ENCODE assay signal across 21 cellular contexts in genomic region chr13:113427562-113428468, GRCh38. TPM values are rescaled to one million over a fixed set of nuclear protein-coding genes. Genes with fewer than 3 reads are reported as not detected.
A peak's percentile ranks its signal among the peaks of the same experiment; 100 is the strongest.
DNase-seq lines count a peak whose midpoint lies in the region; ATAC-seq and TF ChIP-seq lines count a peak whose summit lies in the region.
"Had no signal": no experiment of that assay in that cellular context is flagged by ENCODE, and none has a peak within 500 bp of the region (broad histone marks: within the 10 kb centered on the region; RNA-seq: fewer than 3 reads in every experiment).

No MANE protein-coding gene starts in this region.

- no peaks in the 10 kb centered on the region for H3K9me3 ChIP-seq in left ventricle myocardium inferior (replicated peaks)
- H3K9me3 ChIP-seq: SJSA1, tibial artery had no signal

- no peak for TF ChIP-seq CTCF in left ventricle myocardium inferior (IDR thresholded peaks at IDR 0.05; ENCODE audit: borderline replicate concordance)
- TF ChIP-seq CTCF in WTC11 (IDR thresholded peaks at IDR 0.05) = no peak
- TF ChIP-seq CTCF in type B pancreatic cell (conservative IDR thresholded peaks at IDR 0.05) = no peak

- CTCF ChIA-PET in WTC11 (lab: Charles Lee) = interaction anchor here (0.6 to 2.6 kb wide), 4 partner anchors 23 to 406 kb away, joined by 3 to 11 read pairs (median 4); no protein-coding TSS in a partner anchor

- H3K27me3 ChIP-seq in left ventricle myocardium inferior (ENCODE audit: low read depth) = no peaks in the 10 kb centered on the region
- H3K27me3 ChIP-seq: SJSA1, tibial artery had no signal

- H3K27ac Mint-ChIP-seq in WTC11 = peak overlapping the region; percentile 68; the same call in 1 of the 2 replicates
- H3K27ac Mint-ChIP-seq in type B pancreatic cell = peak overlapping the region; percentile 66
- H3K27ac Mint-ChIP-seq: activated CD4-positive, alpha-beta T cell treated with anti-CD3 and anti-CD28 coated beads for 36 hours; CD8-positive, alpha-beta T cell; dendritic cell treated with granulocyte-macrophage colony-stimulating factor and Interleukin-4, amounts not matched to agents 40 ng/mL and 50 ng/mL, for 4 days; memory B cell; stimulated activated naive B cell treated with anti-CD40 and anti-IgM and Interleukin-4, amounts not matched to agents 10 μg/mL and 1 μg/mL and 100 μg/mL, for 72 hours had no signal

- POLR2A ChIA-PET in WTC11 (lab: Charles Lee) = interaction anchor here (0.7 kb wide), 1 partner anchor 183 kb away, joined by 3 read pairs; no protein-coding TSS in a partner anchor

- no peaks in the 10 kb centered on the region for H3K36me3 Mint-ChIP-seq in WTC11
- H3K36me3 Mint-ChIP-seq in type B pancreatic cell = no peaks in the 10 kb centered on the region
- H3K36me3 Mint-ChIP-seq: CD8-positive, alpha-beta T cell; memory B cell had no signal

- H3K27ac ChIP-seq in left ventricle myocardium inferior (replicated peaks) = no peak overlapping the region
- H3K27ac ChIP-seq: SJSA1, tibial artery had no signal

- H3K9me3 Mint-ChIP-seq in WTC11 (no peaks in the 10 kb centered on the region), type B pancreatic cell (no peaks in the 10 kb centered on the region)
- H3K9me3 Mint-ChIP-seq: CD8-positive, alpha-beta T cell; dendritic cell treated with granulocyte-macrophage colony-stimulating factor and Interleukin-4, amounts not matched to agents 40 ng/mL and 50 ng/mL, for 4 days; memory B cell had no signal

- H3K27me3 Mint-ChIP-seq in WTC11 (ENCODE audit: low read depth) (no peaks in the 10 kb centered on the region), type B pancreatic cell (no peaks in the 10 kb centered on the region)
- H3K27me3 Mint-ChIP-seq: activated CD4-positive, alpha-beta T cell treated with anti-CD3 and anti-CD28 coated beads for 36 hours; dendritic cell treated with granulocyte-macrophage colony-stimulating factor and Interleukin-4, amounts not matched to agents 40 ng/mL and 50 ng/mL, for 4 days had no signal

- ATAC-seq in Right ventricle myocardium inferior (no peak), WTC11 (no peak), HG03196 (IDR thresholded peaks at IDR 0.05; ENCODE audit: unreplicated experiment) (no peak)
- ATAC-seq: activated CD4-positive, alpha-beta T cell treated with anti-CD3 and anti-CD28 coated beads for 36 hours; CD8-positive, alpha-beta T cell; stimulated activated naive B cell treated with anti-CD40 and anti-IgM and Interleukin-4, amounts not matched to agents 10 μg/mL and 1 μg/mL and 100 μg/mL, for 72 hours had no signal

- intact Hi-C loops in Right ventricle myocardium inferior (cut with DNase I) (no loop called here), left ventricle myocardium inferior (cut with micrococcal nuclease) (no loop called here)

- H3K4me1 ChIP-seq in left ventricle myocardium inferior = peaks cover 27% of the 10 kb centered on the region
- H3K4me1 ChIP-seq: SJSA1, tibial artery had no signal

- DNase-seq in Right ventricle myocardium inferior (ENCODE audit: missing footprints) (peak; percentile 6), left ventricle myocardium inferior (no peak), WTC11 (ENCODE audit: low spot score) (no peak), fibroblast of the conjunctiva (ENCODE audit: low read depth) (peak; percentile 68), type B pancreatic cell (ENCODE audit: extremely low spot score, unreplicated experiment) (no peak), NCI-H2081 (lab: John Stamatoyannopoulos, UW) (no peak), DMS 273 treated with DMSO at 0.1 percent for 48 hours (lab: John Stamatoyannopoulos, UW) (no peak)
- DNase-seq: activated CD4-positive, alpha-beta T cell treated with anti-CD3 and anti-CD28 coated beads for 36 hours; CD8-positive, alpha-beta T cell; erythroblast; islet precursor cell; NCI-H2029; NCI-H524 treated with DMSO at 0.1 percent for 48 hours; retina; stimulated activated CD4-positive, alpha-beta T cell treated with anti-CD3 and anti-CD28 coated beads, Interleukin-15, amount 100 ng/mL, for 24 hours; stimulated activated naive B cell treated with anti-CD40 and anti-IgM and Interleukin-4, amounts not matched to agents 10 μg/mL and 1 μg/mL and 100 μg/mL, for 72 hours; tibial artery had no signal

- H3K36me3 ChIP-seq in left ventricle myocardium inferior = peaks cover 71% of the 10 kb centered on the region
- H3K36me3 ChIP-seq: SJSA1 had no signal

- H3K4me1 Mint-ChIP-seq in WTC11 (no peaks in the 10 kb centered on the region), type B pancreatic cell (ENCODE audit: unreplicated experiment) (no peaks in the 10 kb centered on the region)
- H3K4me1 Mint-ChIP-seq: activated CD4-positive, alpha-beta T cell treated with anti-CD3 and anti-CD28 coated beads for 36 hours; stimulated activated naive B cell treated with anti-CD40 and anti-IgM and Interleukin-4, amounts not matched to agents 10 μg/mL and 1 μg/mL and 100 μg/mL, for 72 hours had no signal

- H3K4me3 ChIP-seq in left ventricle myocardium inferior = no peak overlapping the region
- H3K4me3 ChIP-seq: SJSA1, tibial artery had no signal

- H3K4me3 Mint-ChIP-seq in WTC11 (no peak overlapping the region), type B pancreatic cell (no peak overlapping the region)
- H3K4me3 Mint-ChIP-seq: activated CD4-positive, alpha-beta T cell treated with anti-CD3 and anti-CD28 coated beads for 36 hours; CD8-positive, alpha-beta T cell; dendritic cell treated with granulocyte-macrophage colony-stimulating factor and Interleukin-4, amounts not matched to agents 40 ng/mL and 50 ng/mL, for 4 days; memory B cell; stimulated activated naive B cell treated with anti-CD40 and anti-IgM and Interleukin-4, amounts not matched to agents 10 μg/mL and 1 μg/mL and 100 μg/mL, for 72 hours had no signal

TF ChIP-seq in WTC11, 78 proteins besides CTCF, POLR2A, EP300 and RAD21:
- TF ChIP-seq CBFB (CRISPR knock-in tag; IDR thresholded peaks at IDR 0.05; ENCODE audit: low read depth) (no peak), GABPB1 (CRISPR knock-in tag; IDR thresholded peaks at IDR 0.05) (peak; percentile 59; the same call in 1 of the 2 replicates)

RNA-seq across cellular contexts. Expression of gene ADPRHL1, which starts 25.5 kb away (rescaled TPM):
- total RNA-seq in Right ventricle myocardium inferior = 468 TPM
- total RNA-seq in left ventricle myocardium inferior = 484 TPM
- 1.0 to 1.5 TPM (median 1.4 TPM) in 3 replicates for total RNA-seq in WTC11 (2021)
- total RNA-seq in type B pancreatic cell (ENCODE audit: low replicate concordance) = 2.5 and 4.1 TPM in 2 replicates

Comparison
In these comparisons a context has a peak if more than half of its experiments do, and no peak if none do; other contexts are left out.
1. DNase-seq: peak in Right ventricle myocardium inferior (single experiment) and fibroblast of the conjunctiva (single experiment); none in left ventricle myocardium inferior (single experiment), WTC11 (single experiment), type B pancreatic cell (single experiment), NCI-H2081 (0 of 2) and DMS 273 treated with DMSO at 0.1 percent for 48 hours (single experiment).
2. RNA of gene ADPRHL1, which starts 25.5 kb away (total RNA-seq): 484 TPM in left ventricle myocardium inferior (single experiment) and 468 TPM in Right ventricle myocardium inferior (single experiment); 2.5 to 4.1 TPM in type B pancreatic cell and 1.0 to 1.5 TPM in WTC11; every median in the first group is over 10 times any median in the second.